18 cellular contexts compared by ENCODE assay signal in the genomic region with DNA sequence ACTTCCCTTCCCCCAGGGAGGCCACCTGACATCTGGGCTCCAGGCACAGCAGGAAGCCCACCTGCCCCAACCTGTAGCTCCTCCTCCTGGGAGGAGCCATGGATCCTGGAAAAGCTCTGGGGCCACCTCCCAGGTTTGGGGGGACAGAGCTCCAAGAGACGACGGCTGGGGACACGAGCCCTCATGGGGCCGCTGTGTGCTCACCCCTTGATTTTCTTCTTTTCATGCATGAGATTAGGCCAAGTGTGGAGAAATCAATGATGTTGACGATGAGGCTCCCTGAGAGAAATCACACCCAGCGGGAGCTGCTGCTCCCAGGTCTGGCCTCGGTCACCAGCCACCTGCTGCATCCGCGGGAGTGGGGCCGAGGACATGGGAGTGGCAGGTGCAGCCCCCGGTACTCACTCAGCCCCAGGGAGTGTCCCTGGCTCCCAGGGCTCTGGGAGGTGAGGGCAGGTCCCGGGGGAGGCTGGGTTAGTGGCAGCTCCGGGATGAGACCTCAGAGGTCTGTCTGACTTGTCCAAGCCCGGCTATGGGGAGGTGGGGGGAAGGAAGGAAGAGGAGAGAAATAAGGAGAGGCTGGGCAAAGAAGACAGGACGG. TPM values are rescaled to one million over a fixed set of nuclear protein-coding genes. Genes with fewer than 3 reads are reported as not detected.
DNase-seq lines count a peak whose midpoint lies in the region; ATAC-seq lines count a peak whose summit lies in the region.
"Had no signal": no experiment of that assay in that cellular context is flagged by ENCODE, and none has a peak within 500 bp of the region (broad histone marks: within the 10 kb centered on the region; RNA-seq: fewer than 3 reads in every experiment).

No MANE protein-coding gene starts in this region.

- peaks cover 3% of the 10 kb centered on the region for H3K4me1 Mint-ChIP-seq in activated naive CD8-positive, alpha-beta T cell treated with anti-CD3 and anti-CD28 coated beads, Interleukin-2, amount 50 U/mL, for 24 hours
- peaks cover 2% of the 10 kb centered on the region for H3K4me1 Mint-ChIP-seq in activated naive CD8-positive, alpha-beta T cell treated with anti-CD3 and anti-CD28 coated beads for 36 hours
- H3K4me1 Mint-ChIP-seq in stimulated activated memory B cell treated with anti-CD40 and anti-IgM and Interleukin-4, amounts not matched to agents 10 μg/mL and 1 μg/mL and 100 μg/mL, for 72 hours = peaks cover 58% of the 10 kb centered on the region

- no peak overlapping the region for H3K4me3 Mint-ChIP-seq in activated naive CD8-positive, alpha-beta T cell treated with anti-CD3 and anti-CD28 coated beads, Interleukin-2, amount 50 U/mL, for 24 hours
- no peak overlapping the region for H3K4me3 Mint-ChIP-seq in activated naive CD8-positive, alpha-beta T cell treated with anti-CD3 and anti-CD28 coated beads for 36 hours
- H3K4me3 Mint-ChIP-seq in stimulated activated memory B cell treated with anti-CD40 and anti-IgM and Interleukin-4, amounts not matched to agents 10 μg/mL and 1 μg/mL and 100 μg/mL, for 72 hours = peak overlapping the region; percentile 3
- H3K4me3 Mint-ChIP-seq: activated naive CD8-positive, alpha-beta T cell treated with anti-CD3 and anti-CD28 coated beads, Interleukin-2, amount 10 ng/mL, durations not matched to agents 7 days and 5 days; activated T-helper 1 cell treated with anti-CD3 and anti-CD28 coated beads, Interleukin-12 subunit alpha, Interleukin-12 subunit beta, Interleukin-2, Interleukin-4 antibody, amounts not matched to agents 30 ng/mL and 10 ng/mL and 1 ng/mL, durations not matched to agents 14 hours and 24 hours and 36 hours had no signal

- no peaks in the 10 kb centered on the region for H3K27me3 Mint-ChIP-seq in activated naive CD8-positive, alpha-beta T cell treated with anti-CD3 and anti-CD28 coated beads, Interleukin-2, amount 50 U/mL, for 24 hours
- no peaks in the 10 kb centered on the region for H3K27me3 Mint-ChIP-seq in activated naive CD8-positive, alpha-beta T cell treated with anti-CD3 and anti-CD28 coated beads for 36 hours
- H3K27me3 Mint-ChIP-seq in stimulated activated memory B cell treated with anti-CD40 and anti-IgM and Interleukin-4, amounts not matched to agents 10 μg/mL and 1 μg/mL and 100 μg/mL, for 72 hours = no peaks in the 10 kb centered on the region
- H3K27me3 Mint-ChIP-seq: activated naive CD8-positive, alpha-beta T cell treated with anti-CD3 and anti-CD28 coated beads, Interleukin-2, amount 10 ng/mL, durations not matched to agents 7 days and 5 days had no signal

- peak overlapping the region; percentile 19 for H3K27ac Mint-ChIP-seq in activated naive CD8-positive, alpha-beta T cell treated with anti-CD3 and anti-CD28 coated beads, Interleukin-2, amount 50 U/mL, for 24 hours
- H3K27ac Mint-ChIP-seq in activated naive CD8-positive, alpha-beta T cell treated with anti-CD3 and anti-CD28 coated beads for 36 hours = no peak overlapping the region
- peak overlapping the region; percentile 22 for H3K27ac Mint-ChIP-seq in stimulated activated memory B cell treated with anti-CD40 and anti-IgM and Interleukin-4, amounts not matched to agents 10 μg/mL and 1 μg/mL and 100 μg/mL, for 72 hours
- H3K27ac Mint-ChIP-seq: activated naive CD8-positive, alpha-beta T cell treated with anti-CD3 and anti-CD28 coated beads, Interleukin-2, amount 10 ng/mL, durations not matched to agents 7 days and 5 days; activated T-helper 1 cell treated with anti-CD3 and anti-CD28 coated beads, Interleukin-12 subunit alpha, Interleukin-12 subunit beta, Interleukin-2, Interleukin-4 antibody, amounts not matched to agents 30 ng/mL and 10 ng/mL and 1 ng/mL, durations not matched to agents 14 hours and 24 hours and 36 hours had no signal

- DNase-seq in activated naive CD8-positive, alpha-beta T cell treated with anti-CD3 and anti-CD28 coated beads, Interleukin-2, amount 50 U/mL, for 24 hours = no peak
- DNase-seq in activated naive CD8-positive, alpha-beta T cell treated with anti-CD3 and anti-CD28 coated beads for 36 hours = no peak
- DNase-seq in NCI-H345 treated with DMSO at 0.1 percent for 48 hours (lab: John Stamatoyannopoulos, UW; ENCODE audit: unreplicated experiment) (peak; percentile 52), mucosa of gallbladder (ENCODE audit: low spot score) (peak; percentile 61)
- DNase-seq: activated CD4-positive, alpha-beta T cell treated with anti-CD3 and anti-CD28 coated beads for 48 hours; activated naive CD8-positive, alpha-beta T cell treated with anti-CD3 and anti-CD28 coated beads, Interleukin-2, amount 10 ng/mL, durations not matched to agents 7 days and 5 days; C1 segment of cervical spinal cord; NCI-H1930; NCI-H524 treated with DMSO at 0.1 percent for 48 hours had no signal

- H3K36me3 Mint-ChIP-seq in activated naive CD8-positive, alpha-beta T cell treated with anti-CD3 and anti-CD28 coated beads, Interleukin-2, amount 50 U/mL, for 24 hours (ENCODE audit: low read depth) = no peaks in the 10 kb centered on the region
- H3K36me3 Mint-ChIP-seq in activated naive CD8-positive, alpha-beta T cell treated with anti-CD3 and anti-CD28 coated beads for 36 hours = peaks cover 3% of the 10 kb centered on the region
- H3K36me3 Mint-ChIP-seq in stimulated activated memory B cell treated with anti-CD40 and anti-IgM and Interleukin-4, amounts not matched to agents 10 μg/mL and 1 μg/mL and 100 μg/mL, for 72 hours = peaks cover 30% of the 10 kb centered on the region

- no peaks in the 10 kb centered on the region for H3K9me3 Mint-ChIP-seq in activated naive CD8-positive, alpha-beta T cell treated with anti-CD3 and anti-CD28 coated beads, Interleukin-2, amount 50 U/mL, for 24 hours
- H3K9me3 Mint-ChIP-seq in activated naive CD8-positive, alpha-beta T cell treated with anti-CD3 and anti-CD28 coated beads for 36 hours = no peaks in the 10 kb centered on the region
- H3K9me3 Mint-ChIP-seq in stimulated activated memory B cell treated with anti-CD40 and anti-IgM and Interleukin-4, amounts not matched to agents 10 μg/mL and 1 μg/mL and 100 μg/mL, for 72 hours = no peaks in the 10 kb centered on the region
- H3K9me3 Mint-ChIP-seq: activated naive CD8-positive, alpha-beta T cell treated with anti-CD3 and anti-CD28 coated beads, Interleukin-2, amount 10 ng/mL, durations not matched to agents 7 days and 5 days; activated T-helper 1 cell treated with anti-CD3 and anti-CD28 coated beads, Interleukin-12 subunit alpha, Interleukin-12 subunit beta, Interleukin-2, Interleukin-4 antibody, amounts not matched to agents 30 ng/mL and 10 ng/mL and 1 ng/mL, durations not matched to agents 14 hours and 24 hours and 36 hours had no signal

- ATAC-seq in activated naive CD8-positive, alpha-beta T cell treated with anti-CD3 and anti-CD28 coated beads, Interleukin-2, amount 50 U/mL, for 24 hours = no peak
- ATAC-seq in stimulated activated memory B cell treated with anti-CD40 and anti-IgM and Interleukin-4, amounts not matched to agents 10 μg/mL and 1 μg/mL and 100 μg/mL, for 72 hours = no peak
- no peak for ATAC-seq in HG02840 (IDR thresholded peaks at IDR 0.05; ENCODE audit: low FRiP score, unreplicated experiment)
- ATAC-seq in GM21576 (IDR thresholded peaks at IDR 0.05; ENCODE audit: unreplicated experiment) = no peak
- no peak for ATAC-seq in HG03457 (IDR thresholded peaks at IDR 0.05; ENCODE audit: unreplicated experiment)
- ATAC-seq: K562, Right ventricle myocardium inferior had no signal

RNA-seq across cellular contexts. Expression of a gene that starts 8.7 kb away (rescaled TPM):
- 100 to 1,000 TPM in 1 of 2 experiments, 10 to 100 TPM in 1; 99.6 to 104 TPM for total RNA-seq in activated naive CD8-positive, alpha-beta T cell treated with anti-CD3 and anti-CD28 coated beads for 36 hours
- 231 TPM for total RNA-seq in mucosa of gallbladder

RNA-seq across cellular contexts. Expression of a gene that starts 21.7 kb away (rescaled TPM):
- 10 to 100 TPM; 42.2 to 43.2 TPM for total RNA-seq in activated naive CD8-positive, alpha-beta T cell treated with anti-CD3 and anti-CD28 coated beads for 36 hours
- 133 TPM for total RNA-seq in mucosa of gallbladder

RNA-seq across cellular contexts. Expression of a gene that starts 34.9 kb away (rescaled TPM):
- under 1 TPM in 1 of 2 experiments, not detected in 1; 0.28 TPM for total RNA-seq in activated naive CD8-positive, alpha-beta T cell treated with anti-CD3 and anti-CD28 coated beads for 36 hours
- total RNA-seq in mucosa of gallbladder = 0.20 TPM
- total RNA-seq: activated naive CD8-positive, alpha-beta T cell treated with anti-CD3 and anti-CD28 coated beads, Interleukin-2, amount 10 ng/mL, durations not matched to agents 7 days and 5 days; activated T-helper 1 cell treated with anti-CD3 and anti-CD28 coated beads, Interleukin-12 subunit alpha, Interleukin-12 subunit beta, Interleukin-2, Interleukin-4 antibody, amounts not matched to agents 30 ng/mL and 10 ng/mL and 1 ng/mL, durations not matched to agents 14 hours and 24 hours and 36 hours; K562; omental fat pad; right atrium auricular region had no signal

RNA-seq across cellular contexts. Expression of a gene that starts 38.5 kb away (rescaled TPM):
- total RNA-seq in activated naive CD8-positive, alpha-beta T cell treated with anti-CD3 and anti-CD28 coated beads for 36 hours = 10 to 100 TPM; 29.8 to 34.3 TPM
- total RNA-seq in mucosa of gallbladder = 39.9 TPM

Comparison
In these comparisons a context has a peak if more than half of its experiments do, and no peak if none do; other contexts are left out.
1. DNase-seq: peak in NCI-H345 treated with DMSO at 0.1 percent for 48 hours (single experiment) and mucosa of gallbladder (single experiment); none in activated naive CD8-positive, alpha-beta T cell treated with anti-CD3 and anti-CD28 coated beads, Interleukin-2, amount 50 U/mL, for 24 hours (single experiment) and activated naive CD8-positive, alpha-beta T cell treated with anti-CD3 and anti-CD28 coated beads for 36 hours (single experiment).